In the genomic region with DNA sequence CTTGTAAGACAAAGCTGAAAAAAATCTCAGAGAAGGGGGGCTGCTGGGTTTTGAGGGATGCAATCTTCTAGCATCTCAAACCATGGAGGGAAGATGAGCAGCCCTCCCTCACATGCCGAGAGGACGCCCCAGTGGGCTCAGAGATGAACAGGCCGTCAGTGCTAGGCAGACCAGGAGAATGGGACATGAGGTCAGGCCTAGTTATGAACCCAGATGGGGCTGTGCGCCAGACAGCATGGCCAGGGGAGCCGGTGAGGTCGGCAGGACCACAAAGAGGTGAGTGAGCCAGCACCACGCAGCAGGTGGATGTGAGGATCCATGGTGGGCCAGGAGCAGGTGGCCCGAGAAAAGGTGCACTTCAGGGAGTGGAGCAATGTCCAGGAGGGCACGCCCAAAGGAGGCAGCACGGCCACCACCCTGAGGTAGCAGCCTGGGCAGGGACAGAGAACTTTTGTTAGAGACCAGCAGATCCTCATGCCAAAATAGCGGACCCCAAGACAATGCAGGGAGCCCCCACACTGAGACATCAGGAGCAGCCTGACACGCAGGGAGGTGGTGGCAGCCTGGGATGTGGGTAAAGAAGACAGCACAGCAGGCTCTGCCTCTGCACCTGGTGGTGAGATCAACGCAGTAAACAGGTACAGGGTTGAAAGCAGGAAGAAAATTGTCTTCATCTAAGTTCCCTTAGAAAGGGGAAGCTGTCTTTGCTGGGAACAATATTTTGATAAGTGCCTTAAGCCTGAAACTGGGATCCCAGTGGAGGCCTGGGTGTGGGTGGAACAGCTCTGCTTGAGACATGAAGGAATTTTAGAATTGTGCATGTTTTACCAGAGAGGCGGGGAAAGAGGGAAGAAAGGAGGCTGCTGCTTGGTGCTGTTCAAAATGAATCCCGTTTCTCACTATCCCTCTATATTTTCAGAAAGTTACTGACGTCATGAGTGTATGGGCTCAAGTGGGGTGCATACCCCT, we compare ENCODE assay signal across 17 cellular contexts. TPM values are rescaled to one million over a fixed set of nuclear protein-coding genes. Genes with fewer than 3 reads are reported as not detected.
"Had no signal": no experiment of that assay in that cellular context is flagged by ENCODE, and none has a peak within 500 bp of the region (broad histone marks: within the 10 kb centered on the region; RNA-seq: fewer than 3 reads in every experiment).

No MANE protein-coding gene starts in this region.

- ATAC-seq: activated naive CD4-positive, alpha-beta T cell treated with anti-CD3 and anti-CD28 coated beads, Interleukin-2, amount 50 U/mL, for 72 hours; activated T-cell treated with anti-CD3 and anti-CD28 coated beads, Interleukin-2, amount 50 U/mL, for 72 hours; body of pancreas; left lung; right lobe of liver; stimulated activated memory B cell treated with anti-CD40 and anti-IgM and Interleukin-4, amounts not matched to agents 10 μg/mL and 1 μg/mL and 100 μg/mL, for 72 hours had no signal

- H3K27me3 Mint-ChIP-seq: stimulated activated memory B cell treated with anti-CD40 and anti-IgM and Interleukin-4, amounts not matched to agents 10 μg/mL and 1 μg/mL and 100 μg/mL, for 72 hours had no signal

- H3K9me3 Mint-ChIP-seq: activated T-cell treated with anti-CD3 and anti-CD28 coated beads, Interleukin-2, amount 50 U/mL, for 72 hours; endodermal cell; neural progenitor cell had no signal

- DNase-seq: activated effector memory CD4-positive, alpha-beta T cell treated with anti-CD3 and anti-CD28 coated beads, Interleukin-2, amount 50 U/mL, for 16 hours; activated T-cell treated with anti-CD3 and anti-CD28 coated beads, Interleukin-2, amount 50 U/mL, for 72 hours; body of pancreas; colonic mucosa; endodermal cell; foreskin melanocyte; left lung; ovary; right lobe of liver; stimulated activated CD4-positive, alpha-beta T cell treated with anti-CD3 and anti-CD28 coated beads, Interleukin-4, amount 100 ng/mL, for 24 hours; T1000; upper lobe of left lung had no signal

- H3K27ac Mint-ChIP-seq: activated T-cell treated with anti-CD3 and anti-CD28 coated beads, Interleukin-2, amount 50 U/mL, for 72 hours; neural progenitor cell had no signal

- H3K4me3 Mint-ChIP-seq: activated T-cell treated with anti-CD3 and anti-CD28 coated beads, Interleukin-2, amount 50 U/mL, for 72 hours; endodermal cell; neural progenitor cell; stimulated activated memory B cell treated with anti-CD40 and anti-IgM and Interleukin-4, amounts not matched to agents 10 μg/mL and 1 μg/mL and 100 μg/mL, for 72 hours had no signal

- H3K4me1 Mint-ChIP-seq: endodermal cell had no signal

RNA-seq across cellular contexts. Expression of a gene that starts 19.7 kb away (rescaled TPM):
- total RNA-seq: epithelial cell of proximal tubule had no signal

RNA-seq across cellular contexts. Expression of a gene that starts 46.9 kb away (rescaled TPM):
- total RNA-seq: lung microvascular endothelial cell had no signal
